1 cellular context compared by ENCODE assay signal in the genomic region with DNA sequence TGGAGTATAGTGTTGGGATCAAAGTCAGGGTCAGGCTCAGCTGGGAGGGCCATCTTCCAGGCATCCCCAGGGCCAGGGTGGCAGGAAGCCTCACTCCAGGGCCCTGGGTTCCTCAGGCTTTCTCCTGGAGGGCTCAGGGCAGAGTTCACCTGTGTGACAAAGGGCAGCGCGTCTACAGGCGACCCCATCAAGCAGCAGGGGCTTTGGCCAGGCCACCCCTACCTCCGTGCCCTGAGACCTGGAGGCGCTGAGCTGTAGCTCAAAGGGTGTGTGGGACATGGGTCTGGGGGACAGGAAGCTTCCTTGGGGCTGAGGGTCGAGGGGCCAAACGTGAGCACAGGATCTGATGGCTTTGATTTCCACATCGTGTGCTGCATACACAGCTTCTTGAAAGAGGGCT.
TF ChIP-seq lines count a peak whose summit lies in the region.

No MANE protein-coding gene starts in this region.

TF ChIP-seq in HepG2, 621 proteins besides CTCF, POLR2A, EP300 and RAD21:
- TF ChIP-seq ZFY (CRISPR knock-in tag; IDR thresholded peaks at IDR 0.05) = 0 out of 2 replicates have a peak, but pooled peaks have one; percentile 14
- TF ChIP-seq ZNF780A (CRISPR knock-in tag; IDR thresholded peaks at IDR 0.05) = no peak
